Comparison of ENCODE assay signal across 25 cellular contexts in genomic region chr5:64163135-64163534, GRCh38. TPM values are rescaled to one million over a fixed set of nuclear protein-coding genes. Genes with fewer than 3 reads are reported as not detected.
"Had no signal": no experiment of that assay in that cellular context is flagged by ENCODE, and none has a peak within 500 bp of the region (broad histone marks: within the 10 kb centered on the region; RNA-seq: fewer than 3 reads in every experiment).

No MANE protein-coding gene starts in this region.

- H3K4me3 ChIP-seq: lower lobe of right lung, prostate gland, skin epidermis, stomach, testis, transverse colon, upper lobe of left lung, vagina had no signal

- ATAC-seq: left cardiac atrium; left lobe of liver; left ventricle myocardium superior; lower lobe of right lung; naive thymus-derived CD8-positive, alpha-beta T cell; sciatic nerve; stimulated activated naive B cell treated with anti-CD40 and anti-IgM and Interleukin-4, amounts not matched to agents 10 μg/mL and 1 μg/mL and 100 μg/mL, for 72 hours; stimulated activated naive CD8-positive, alpha-beta T cell treated with anti-CD3 and anti-CD28 coated beads, Interleukin-15, Interleukin-2, amounts not matched to agents 100 U/mL and 50 U/mL, for 24 hours had no signal

- DNase-seq: head of caudate nucleus; hippocampal formation; kidney glomerular epithelial cell; left cardiac atrium; left ventricle myocardium superior; lower lobe of right lung; mammary epithelial cell; mesenchymal stem cell; naive thymus-derived CD8-positive, alpha-beta T cell; nucleus accumbens; stimulated activated CD4-positive, alpha-beta T cell treated with anti-CD3 and anti-CD28 coated beads, Interleukin-12 subunit alpha, Interleukin-12 subunit beta, amount 100 ng/mL, for 4 hours; stimulated activated CD4-positive, alpha-beta T cell treated with anti-CD3 and anti-CD28 coated beads, Interleukin-15, amount 100 ng/mL, for 24 hours; stimulated activated CD4-positive, alpha-beta T cell treated with anti-CD3 and anti-CD28 coated beads, Interleukin-2, amount 100 ng/mL, for 24 hours; stimulated activated CD4-positive, alpha-beta T cell treated with anti-CD3 and anti-CD28 coated beads, Interleukin-4, amount 100 ng/mL, for 1 hour; stimulated activated naive B cell treated with anti-CD40 and anti-IgM and Interleukin-4, amounts not matched to agents 10 μg/mL and 1 μg/mL and 100 μg/mL, for 72 hours; stimulated activated naive CD8-positive, alpha-beta T cell treated with anti-CD3 and anti-CD28 coated beads, Interleukin-15, Interleukin-2, amounts not matched to agents 100 U/mL and 50 U/mL, for 24 hours; stomach; testis; transverse colon; upper lobe of left lung had no signal

- H3K9me3 ChIP-seq: lower lobe of right lung, prostate gland, stomach, testis, transverse colon, upper lobe of left lung, vagina had no signal

- H3K36me3 ChIP-seq: lower lobe of right lung, prostate gland, stomach, transverse colon, upper lobe of left lung, vagina had no signal

- H3K27ac ChIP-seq: lower lobe of right lung, prostate gland, skin epidermis, stomach, testis, transverse colon, upper lobe of left lung, vagina had no signal

- H3K4me1 ChIP-seq: prostate gland had no signal

- H3K27me3 ChIP-seq: testis, vagina had no signal

RNA-seq across cellular contexts. Expression of gene RNF180, which starts 2.5 kb away (rescaled TPM):
- total RNA-seq: naive thymus-derived CD8-positive, alpha-beta T cell had no signal
- polyA plus RNA-seq: naive thymus-derived CD8-positive, alpha-beta T cell had no signal
